Comparison of ENCODE assay signal across 14 cellular contexts in the genomic region with DNA sequence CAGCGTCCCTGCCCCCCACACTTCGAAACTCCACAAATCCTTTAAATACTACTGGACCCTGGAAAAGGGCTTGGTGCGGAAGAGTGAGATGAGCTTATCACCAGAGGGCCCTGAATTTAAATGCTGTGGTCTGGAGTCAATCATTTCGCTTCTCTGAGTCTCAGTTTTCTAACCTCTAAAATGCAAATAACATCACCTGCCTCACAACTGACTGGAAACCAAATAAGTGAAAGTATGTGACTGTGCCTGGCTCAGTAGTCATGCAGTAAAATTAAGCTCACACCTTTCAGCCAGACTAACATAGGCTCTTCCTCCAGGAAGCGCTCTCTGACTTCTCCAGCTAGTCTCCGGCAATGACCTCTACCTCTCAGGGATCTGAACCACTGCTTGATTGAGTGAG. TPM values are rescaled to one million over a fixed set of nuclear protein-coding genes. Genes with fewer than 3 reads are reported as not detected.
DNase-seq lines count a peak whose midpoint lies in the region; ATAC-seq, FAIRE-seq and TF ChIP-seq lines count a peak whose summit lies in the region.
"Had no signal": no experiment of that assay in that cellular context is flagged by ENCODE, and none has a peak within 500 bp of the region (broad histone marks: within the 10 kb centered on the region; RNA-seq: fewer than 3 reads in every experiment).

No MANE protein-coding gene starts in this region.

- peak; percentile 32 to 83 for ATAC-seq in activated naive CD4-positive, alpha-beta T cell treated with anti-CD3 and anti-CD28 coated beads, Interleukin-2, amount 50 U/mL, for 72 hours
- ATAC-seq in GM23338, result no peak
- peak; percentile 32; the same call in 1 of the 3 replicates for ATAC-seq in K562
- no peak for ATAC-seq in HG02973 (IDR thresholded peaks at IDR 0.05; ENCODE audit: unreplicated experiment)
- ATAC-seq: pancreas had no signal

- no peaks in the 10 kb centered on the region; the same call in 1 of the 2 replicates for H3K4me1 ChIP-seq in GM23338 (ENCODE audit: insufficient read depth)
- peaks cover 0 to 3% of the 10 kb centered on the region in 2 experiments; a peak in 1 of 5 replicates for H3K4me1 ChIP-seq in K562 (replicated peaks in 1 of 2; ENCODE audit: control insufficient read depth in 2 of 2, insufficient read depth in 2 of 2, low read length in 2 of 2)
- peaks cover 2 to 31% (median 18%) of the 10 kb centered on the region in 5 donors for H3K4me1 ChIP-seq in subcutaneous abdominal adipose tissue (ENCODE audit: control insufficient read depth in 5 of 5, insufficient read depth in 5 of 5, low read length in 5 of 5)
- H3K4me1 ChIP-seq: pancreas had no signal

- H3F3A ChIP-seq in GM23338 (replicated peaks; ENCODE audit: low read depth), result no peaks in the 10 kb centered on the region

- H3K9me3 ChIP-seq in K562 (replicated peaks; ENCODE audit: control insufficient read depth, insufficient read depth, low read depth, low read length) (no peaks in the 10 kb centered on the region), subcutaneous abdominal adipose tissue (ENCODE audit: control insufficient read depth in 5 of 5, low read length in 5 of 5) (no peaks in the 10 kb centered on the region)
- H3K9me3 ChIP-seq: pancreas had no signal

- H3K27ac ChIP-seq in GM23338 (ENCODE audit: low read depth) (no peak overlapping the region), K562 (ENCODE audit: extremely low read depth, low read depth, low read length) (no peak overlapping the region), subcutaneous abdominal adipose tissue (ENCODE audit: low read depth, low read length) (no peak overlapping the region)
- H3K27ac ChIP-seq: pancreas had no signal

- in situ Hi-C loops in K562 (cut with MboI), result no loop called here

- TF ChIP-seq CTCF in GM23338 (conservative IDR thresholded peaks at IDR 0.05; ENCODE audit: low read depth in 2 of 2) (peak in 1 of 2 experiments; percentile 18; a peak in 1 of 4 replicates), K562 (IDR thresholded peaks at IDR 0.05 in 2 of 3, conservative IDR thresholded peaks at IDR 0.05 in 1 of 3; ENCODE audit: insufficient read depth in 2 of 3, low read depth in 1 of 3, low read length in 3 of 3) (peak in 1 of 3 experiments; percentile 10; a peak in 1 of 6 replicates)

- no peaks in the 10 kb centered on the region for H3K9me3 Mint-ChIP-seq in activated naive CD4-positive, alpha-beta T cell treated with anti-CD3 and anti-CD28 coated beads, Interleukin-2, amount 50 U/mL, for 72 hours
- no peaks in the 10 kb centered on the region for H3K9me3 Mint-ChIP-seq in GM23338
- H3K9me3 Mint-ChIP-seq: central memory CD8-positive, alpha-beta T cell; HFFc6 had no signal

- no peaks in the 10 kb centered on the region for H3K36me3 Mint-ChIP-seq in activated naive CD4-positive, alpha-beta T cell treated with anti-CD3 and anti-CD28 coated beads, Interleukin-2, amount 50 U/mL, for 72 hours
- H3K36me3 Mint-ChIP-seq in GM23338 (ENCODE audit: low read depth), result no peaks in the 10 kb centered on the region; the same call in 2 of the 3 replicates

- H3K9ac ChIP-seq in K562 (ENCODE audit: insufficient read depth in 1 of 2, low read depth in 2 of 2, low read length in 2 of 2) (no peak overlapping the region), subcutaneous abdominal adipose tissue (ENCODE audit: low read length in 5 of 5) (peak overlapping the region in 1 of 5 donors; percentile 38)

- no peak for FAIRE-seq in K562 (lab: Jason Lieb, UNC)
- FAIRE-seq: pancreas had no signal

- no peaks in the 10 kb centered on the region for H3K9me1 ChIP-seq in K562 (ENCODE audit: control insufficient read depth, insufficient read depth, low read length)

- H3K4me2 ChIP-seq in GM23338 (0 out of 2 replicates have a peak overlapping the region, but pooled peaks have one; percentile 20), K562 (ENCODE audit: insufficient read depth, low read length) (no peak overlapping the region)

- CTCF ChIA-PET in K562 (lab: Yijun Ruan, JAX; ENCODE audit: low intra/inter-chr PET ratio), result no interaction called here

- TF ChIP-seq POLR2A in K562 (conservative IDR thresholded peaks at IDR 0.05), result no peak

- TF ChIP-seq EP300 in K562 (IDR thresholded peaks at IDR 0.05; ENCODE audit: low read length), result no peak

- H3K36me3 ChIP-seq in GM23338 (ENCODE audit: insufficient read depth) (no peaks in the 10 kb centered on the region), K562 (ENCODE audit: control insufficient read depth, insufficient read depth, low read length) (no peaks in the 10 kb centered on the region), subcutaneous abdominal adipose tissue (ENCODE audit: control insufficient read depth in 5 of 5, insufficient read depth in 5 of 5, low read length in 5 of 5) (peaks cover 0 to 37% (median 21%) of the 10 kb centered on the region in 5 donors)
- H3K36me3 ChIP-seq: pancreas had no signal

- H3K79me2 ChIP-seq in GM23338 (replicated peaks; ENCODE audit: insufficient read depth) (no peaks in the 10 kb centered on the region), K562 (ENCODE audit: control insufficient read depth, insufficient read depth, low read length) (no peaks in the 10 kb centered on the region)

- peak in 1 of 2 experiments; percentile 26; a peak in 1 of 4 replicates for TF ChIP-seq RAD21 in K562 (CRISPR knock-in tag; conservative IDR thresholded peaks at IDR 0.05 in 1 of 2, IDR thresholded peaks at IDR 0.05 in 1 of 2)

- H3K27me3 ChIP-seq in GM23338 (ENCODE audit: insufficient read depth), result peaks cover 18% of the 10 kb centered on the region; the same call in 1 of the 2 replicates
- peaks cover 36 to 67% of the 10 kb centered on the region in 2 experiments for H3K27me3 ChIP-seq in K562 (ENCODE audit: control insufficient read depth in 2 of 2, insufficient read depth in 2 of 2, low read length in 2 of 2)
- peaks cover 6 to 12% (median 10%) of the 10 kb centered on the region in 5 donors for H3K27me3 ChIP-seq in subcutaneous abdominal adipose tissue (ENCODE audit: control insufficient read depth in 5 of 5, insufficient read depth in 4 of 5, low read length in 5 of 5)
- H3K27me3 ChIP-seq: pancreas had no signal

- H4K20me1 ChIP-seq in GM23338 (replicated peaks; ENCODE audit: insufficient read depth) (no peaks in the 10 kb centered on the region), K562 (replicated peaks; ENCODE audit: control insufficient read depth, insufficient read depth, low read length) (no peaks in the 10 kb centered on the region; the same call in 1 of the 2 replicates)

- POLR2A ChIA-PET in K562 (lab: Yijun Ruan, JAX), result interaction anchor here (0.6 to 1.2 kb wide), 2 partner anchors 16 to 39 kb away, joined by 4 read pairs; no protein-coding TSS in a partner anchor

- BruUV-seq in K562 (replicated peaks; lab: Mats Ljungman, UMichigan), result no TSS peak

- H3K4me1 Mint-ChIP-seq in GM23338, result peaks cover 19% of the 10 kb centered on the region
- H3K4me1 Mint-ChIP-seq: central memory CD8-positive, alpha-beta T cell had no signal

- H3K9me2 ChIP-seq in GM23338 (ENCODE audit: insufficient read depth), result 0 out of 2 replicates have a peak, but pooled peaks cover 4% of the 10 kb centered on the region

- H3K4me3 ChIP-seq in GM23338, result no peak overlapping the region
- no peak overlapping the region for H3K4me3 ChIP-seq in K562
- H3K4me3 ChIP-seq in subcutaneous abdominal adipose tissue (ENCODE audit: low read depth in 1 of 5, low read length in 5 of 5), result peak overlapping the region in 4 of 5 donors; percentile 5 to 68 (median 62)
- H3K4me3 ChIP-seq: pancreas had no signal

- peaks cover 18% of the 10 kb centered on the region for H3K27me3 Mint-ChIP-seq in GM23338 (ENCODE audit: insufficient read depth, low read depth, poor library complexity)

- intact Hi-C loops in K562 (cut with micrococcal nuclease), result no loop called here

- peak overlapping the region in 1 of 2 donors; percentile 39 for H3K27ac Mint-ChIP-seq in activated naive CD4-positive, alpha-beta T cell treated with anti-CD3 and anti-CD28 coated beads, Interleukin-2, amount 50 U/mL, for 72 hours
- H3K27ac Mint-ChIP-seq in GM23338, result peak overlapping the region; percentile 24; the same call in 1 of the 2 replicates
- H3K27ac Mint-ChIP-seq: HFFc6 had no signal

- DNase-seq in activated naive CD4-positive, alpha-beta T cell treated with anti-CD3 and anti-CD28 coated beads, Interleukin-2, amount 50 U/mL, for 72 hours (ENCODE audit: low spot score in 2 of 2), result no peak
- DNase-seq in activated naive CD4-positive, alpha-beta T cell (lab: John Stamatoyannopoulos, UW), result no peak
- no peak for DNase-seq in GM23338 (ENCODE audit: low spot score)
- DNase-seq in K562 (ENCODE audit: extremely low read depth in 1 of 4, low spot score in 3 of 4), result peak in 1 of 4 experiments; percentile 3
- DNase-seq in HK-2 (ENCODE audit: unreplicated experiment), result no peak
- no peak for DNase-seq in HPDE6-E6E7 (ENCODE audit: extremely low spot score)
- DNase-seq: activated naive CD4-positive, alpha-beta T cell treated with anti-CD3 and anti-CD28 coated beads, Interleukin-2, amount 50 U/mL, for 16 hours; HFFc6; midbrain; pancreas; stimulated activated CD4-positive, alpha-beta T cell treated with anti-CD3 and anti-CD28 coated beads, Interleukin-15, amount 100 ng/mL, for 24 hours had no signal

- H2AFZ ChIP-seq in GM23338, result peak overlapping the region; percentile 69; the same call in 1 of the 2 replicates
- H2AFZ ChIP-seq in K562 (ENCODE audit: low read depth, low read length), result no peak overlapping the region

- H3K4me3 Mint-ChIP-seq in GM23338, result no peak overlapping the region
- H3K4me3 Mint-ChIP-seq: central memory CD8-positive, alpha-beta T cell; HFFc6 had no signal

- 1% methylated on average over 6 of the region's 6 CpGs for WGBS in K562 (ENCODE audit: insufficient coverage, low coverage, missing lambda C conversion rate)

RNA-seq across cellular contexts. Expression of a gene that starts 4.2 kb away (rescaled TPM):
- 1 to 10 TPM in 1 of 2 donors, not detected in 1; 1.4 TPM for total RNA-seq in activated naive CD4-positive, alpha-beta T cell treated with anti-CD3 and anti-CD28 coated beads, Interleukin-2, amount 50 U/mL, for 72 hours
- 1.7 and 2.2 TPM in 2 replicates for total RNA-seq in GM23338 (2014; rRNA removed; shearing (Covaris generic))
- polyA plus RNA-seq in GM23338 (2016; fragmentation: Nextera tagmentation; extraction: Ambion mirVana), result 0.82 and 0.95 TPM in 2 replicates
- total RNA-seq in K562 (2011; cell fraction: chromatin; rRNA removed; ENCODE audit: low replicate concordance), result 0.23 TPM in 1 of 2 replicates, not detected in the other
- total RNA-seq in K562 (2011; cell fraction: nucleolus; rRNA removed), result 0.39 and 0.50 TPM in 2 replicates
- 0.37 TPM in 1 of 2 replicates, not detected in the other for total RNA-seq in K562 (2011; cell fraction: nucleoplasm; rRNA removed)
- 0.08 TPM in 1 of 2 replicates, not detected in the other for total RNA-seq in K562 (2014; rRNA removed)
- not detected in 2 replicates for total RNA-seq in K562 (2014; rRNA removed; fragmentation: Illumina TruSeq; extraction: Trizol)
- not detected in 2 replicates for total RNA-seq in K562 (2015; rRNA removed; fragmentation: Illumina TruSeq; extraction: Trizol)
- 0.16 TPM in 1 of 2 replicates, not detected in the other for total RNA-seq in K562 (2021)
- 0.05 and 0.24 TPM in 2 replicates for polyA plus RNA-seq in K562 (2011; rRNA removed)
- 0.03 and 1.1 TPM in 2 replicates for polyA plus RNA-seq in K562 (2011; cell fraction: cytosol; rRNA removed)
- polyA plus RNA-seq in K562 (2011; cell fraction: nucleus; rRNA removed), result 0.07 and 0.82 TPM in 2 replicates
- polyA plus RNA-seq in K562 (2012), result 0.08 and 0.09 TPM in 2 replicates
- 0.10 TPM in 1 of 2 replicates, not detected in the other for polyA plus RNA-seq in K562 (2014; fragmentation: Illumina TruSeq; extraction: Trizol)
- polyA plus RNA-seq in K562 (2014; fragmentation: Nextera tagmentation; extraction: Ambion mirVana), result not detected
- polyA plus RNA-seq in K562 (2014; rRNA removed), result not detected in 2 replicates
- polyA minus RNA-seq in K562 (2011; rRNA and poly(A)+ RNA removed), result 0.28 TPM in 1 of 2 replicates, not detected in the other
- polyA minus RNA-seq in K562 (2011; cell fraction: cytosol; rRNA and poly(A)+ RNA removed), result 0.57 TPM in 1 of 2 replicates, not detected in the other
- polyA minus RNA-seq in K562 (2011; cell fraction: nucleus; rRNA and poly(A)+ RNA removed), result 0.27 TPM in 1 of 2 replicates, not detected in the other
- total RNA-seq: HFFc6 had no signal

RNA-seq across cellular contexts. Expression of a gene that starts 16.0 kb away (rescaled TPM):
- total RNA-seq in activated naive CD4-positive, alpha-beta T cell treated with anti-CD3 and anti-CD28 coated beads, Interleukin-2, amount 50 U/mL, for 72 hours, result not detected
- total RNA-seq in GM23338 (2014; rRNA removed; shearing (Covaris generic)), result 0.31 and 0.50 TPM in 2 replicates
- polyA plus RNA-seq in GM23338 (2016; fragmentation: Nextera tagmentation; extraction: Ambion mirVana) (0.26 and 0.47 TPM in 2 replicates), K562 (2011; rRNA removed) (not detected in 2 replicates), K562 (2014; fragmentation: Illumina TruSeq; extraction: Trizol) (not detected in 2 replicates), K562 (2014; fragmentation: Nextera tagmentation; extraction: Ambion mirVana) (not detected), K562 (2014; rRNA removed) (not detected in 2 replicates)
- not detected in 2 replicates for total RNA-seq in K562 (2011; cell fraction: chromatin; rRNA removed; ENCODE audit: low replicate concordance)
- not detected in 2 replicates for total RNA-seq in K562 (2011; cell fraction: nucleolus; rRNA removed)
- not detected in 2 replicates for total RNA-seq in K562 (2011; cell fraction: nucleoplasm; rRNA removed)
- total RNA-seq in K562 (2014; rRNA removed) (not detected in 2 replicates), K562 (2014; rRNA removed; fragmentation: Illumina TruSeq; extraction: Trizol) (not detected in 2 replicates), K562 (2015; rRNA removed; fragmentation: Illumina TruSeq; extraction: Trizol) (not detected in 2 replicates), K562 (2021) (not detected in 2 replicates)
- polyA plus RNA-seq in K562 (2011; cell fraction: cytosol; rRNA removed), result not detected in 2 replicates
- polyA plus RNA-seq in K562 (2011; cell fraction: nucleus; rRNA removed), result not detected in 2 replicates
- 0.10 TPM in 1 of 2 replicates, not detected in the other for polyA plus RNA-seq in K562 (2012)
- not detected in 2 replicates for polyA minus RNA-seq in K562 (2011; rRNA and poly(A)+ RNA removed)
- not detected in 2 replicates for polyA minus RNA-seq in K562 (2011; cell fraction: cytosol; rRNA and poly(A)+ RNA removed)
- not detected in 2 replicates for polyA minus RNA-seq in K562 (2011; cell fraction: nucleus; rRNA and poly(A)+ RNA removed)

RNA-seq across cellular contexts. Expression of a gene that starts 37.5 kb away (rescaled TPM):
- not detected for total RNA-seq in activated naive CD4-positive, alpha-beta T cell treated with anti-CD3 and anti-CD28 coated beads, Interleukin-2, amount 50 U/mL, for 72 hours
- total RNA-seq in GM23338 (2014; rRNA removed; shearing (Covaris generic)), result 0.07 TPM in 1 of 2 replicates, not detected in the other
- not detected in 2 replicates for polyA plus RNA-seq in GM23338 (2016; fragmentation: Nextera tagmentation; extraction: Ambion mirVana)
- not detected in 2 replicates for total RNA-seq in K562 (2011; cell fraction: chromatin; rRNA removed; ENCODE audit: low replicate concordance)
- not detected in 2 replicates for total RNA-seq in K562 (2011; cell fraction: nucleolus; rRNA removed)
- not detected in 2 replicates for total RNA-seq in K562 (2011; cell fraction: nucleoplasm; rRNA removed)
- not detected in 2 replicates for total RNA-seq in K562 (2014; rRNA removed)
- not detected in 2 replicates for total RNA-seq in K562 (2014; rRNA removed; fragmentation: Illumina TruSeq; extraction: Trizol)
- total RNA-seq in K562 (2015; rRNA removed; fragmentation: Illumina TruSeq; extraction: Trizol), result not detected in 2 replicates
- total RNA-seq in K562 (2021), result not detected in 2 replicates
- polyA plus RNA-seq in K562 (2011; rRNA removed), result 0.03 TPM in 1 of 2 replicates, not detected in the other
- polyA plus RNA-seq in K562 (2011; cell fraction: cytosol; rRNA removed), result not detected in 2 replicates
- polyA plus RNA-seq in K562 (2011; cell fraction: nucleus; rRNA removed), result not detected in 2 replicates
- 0.03 TPM in 1 of 2 replicates, not detected in the other for polyA plus RNA-seq in K562 (2012)
- not detected in 2 replicates for polyA plus RNA-seq in K562 (2014; fragmentation: Illumina TruSeq; extraction: Trizol)
- not detected for polyA plus RNA-seq in K562 (2014; fragmentation: Nextera tagmentation; extraction: Ambion mirVana)
- not detected in 2 replicates for polyA plus RNA-seq in K562 (2014; rRNA removed)
- polyA minus RNA-seq in K562 (2011; rRNA and poly(A)+ RNA removed), result not detected in 2 replicates
- polyA minus RNA-seq in K562 (2011; cell fraction: cytosol; rRNA and poly(A)+ RNA removed), result not detected in 2 replicates
- not detected in 2 replicates for polyA minus RNA-seq in K562 (2011; cell fraction: nucleus; rRNA and poly(A)+ RNA removed)
- total RNA-seq: HFFc6 had no signal
- polyA plus RNA-seq: pancreas had no signal

RNA-seq across cellular contexts. Expression of a gene that starts 42.1 kb away (rescaled TPM):
- not detected for total RNA-seq in activated naive CD4-positive, alpha-beta T cell treated with anti-CD3 and anti-CD28 coated beads, Interleukin-2, amount 50 U/mL, for 72 hours
- total RNA-seq in GM23338 (2014; rRNA removed; shearing (Covaris generic)), result 0.50 and 1.4 TPM in 2 replicates
- polyA plus RNA-seq in GM23338 (2016; fragmentation: Nextera tagmentation; extraction: Ambion mirVana) (0.64 TPM in 1 of 2 replicates, not detected in the other), K562 (2011; rRNA removed) (not detected in 2 replicates), K562 (2014; fragmentation: Illumina TruSeq; extraction: Trizol) (not detected in 2 replicates), K562 (2014; fragmentation: Nextera tagmentation; extraction: Ambion mirVana) (under 1 TPM in 1 of 2 experiments, not detected in 1; 0.04 TPM), K562 (2014; rRNA removed) (not detected in 2 replicates)
- total RNA-seq in K562 (2011; cell fraction: chromatin; rRNA removed; ENCODE audit: low replicate concordance), result not detected in 2 replicates
- total RNA-seq in K562 (2011; cell fraction: nucleolus; rRNA removed), result not detected in 2 replicates
- total RNA-seq in K562 (2011; cell fraction: nucleoplasm; rRNA removed), result not detected in 2 replicates
- total RNA-seq in K562 (2014; rRNA removed) (not detected in 2 replicates), K562 (2014; rRNA removed; fragmentation: Illumina TruSeq; extraction: Trizol) (not detected in 2 replicates), K562 (2015; rRNA removed; fragmentation: Illumina TruSeq; extraction: Trizol) (not detected in 2 replicates), K562 (2021) (not detected in 2 replicates)
- polyA plus RNA-seq in K562 (2011; cell fraction: cytosol; rRNA removed), result 0.07 TPM in 1 of 2 replicates, not detected in the other
- not detected in 2 replicates for polyA plus RNA-seq in K562 (2011; cell fraction: nucleus; rRNA removed)
- 0.10 and 0.39 TPM in 2 replicates for polyA plus RNA-seq in K562 (2012)
- not detected in 2 replicates for polyA minus RNA-seq in K562 (2011; rRNA and poly(A)+ RNA removed)
- polyA minus RNA-seq in K562 (2011; cell fraction: cytosol; rRNA and poly(A)+ RNA removed), result not detected in 2 replicates
- not detected in 2 replicates for polyA minus RNA-seq in K562 (2011; cell fraction: nucleus; rRNA and poly(A)+ RNA removed)
- total RNA-seq: pancreas had no signal
- polyA plus RNA-seq: pancreas had no signal

Comparison
In these comparisons a context has a peak if more than half of its experiments do, and no peak if none do; other contexts are left out.
1. ATAC-seq: peak in activated naive CD4-positive, alpha-beta T cell treated with anti-CD3 and anti-CD28 coated beads, Interleukin-2, amount 50 U/mL, for 72 hours (2 of 2) and K562 (single experiment); none in GM23338 (single experiment) and HG02973 (single experiment).
2. H3K4me3 ChIP-seq: peak in subcutaneous abdominal adipose tissue (4 of 5); none in GM23338 (single experiment) and K562 (single experiment).